In the genomic region with DNA sequence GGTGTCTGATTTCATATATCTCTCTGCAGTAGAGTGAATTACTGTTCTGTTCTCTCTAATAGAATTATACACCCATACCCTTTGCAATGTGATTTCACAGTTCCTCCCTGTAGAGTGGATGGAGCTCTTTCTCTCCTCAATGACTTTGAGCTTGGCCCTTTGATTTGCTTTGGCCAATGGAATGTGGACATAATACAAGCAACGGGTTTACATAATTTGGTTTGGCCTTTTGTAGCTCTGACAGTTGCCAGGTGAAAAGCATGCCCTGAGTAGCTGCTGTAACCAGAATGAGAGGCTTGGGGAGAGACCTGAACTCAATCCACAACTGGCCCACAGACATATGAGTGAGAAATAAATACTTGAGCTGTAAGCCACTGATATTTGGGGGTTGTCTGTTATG, we compare ENCODE assay signal across 36 cellular contexts.
"Had no signal": no experiment of that assay in that cellular context is flagged by ENCODE, and none has a peak within 500 bp of the region (broad histone marks: within the 10 kb centered on the region; RNA-seq: fewer than 3 reads in every experiment).

No MANE protein-coding gene starts in this region.

- H3K27me3 Mint-ChIP-seq: activated CD4-positive, alpha-beta memory T cell treated with anti-CD3 and anti-CD28 coated beads for 36 hours; activated CD4-positive, alpha-beta T cell treated with anti-CD3 and anti-CD28 coated beads for 36 hours; activated CD4-positive, alpha-beta T cell treated with anti-CD3 and anti-CD28 coated beads, Interleukin-2, amount 10 ng/mL, durations not matched to agents 24 days and 14 days; activated CD8-positive, alpha-beta memory T cell treated with anti-CD3 and anti-CD28 coated beads, Interleukin-2, amount 10 ng/mL, durations not matched to agents 7 days and 5 days; activated naive CD4-positive, alpha-beta T cell treated with anti-CD3 and anti-CD28 coated beads, Interleukin-2, amount 50 U/mL, for 24 hours; activated naive CD8-positive, alpha-beta T cell treated with anti-CD3 and anti-CD28 coated beads for 36 hours; activated naive CD8-positive, alpha-beta T cell treated with anti-CD3 and anti-CD28 coated beads, Interleukin-2, amount 50 U/mL, for 24 hours; effector memory CD8-positive, alpha-beta T cell; T-cell had no signal

- H3K4me3 Mint-ChIP-seq: activated CD4-positive, alpha-beta memory T cell treated with anti-CD3 and anti-CD28 coated beads for 36 hours; activated CD4-positive, alpha-beta T cell treated with anti-CD3 and anti-CD28 coated beads for 36 hours; activated CD4-positive, alpha-beta T cell treated with anti-CD3 and anti-CD28 coated beads, Interleukin-2, amount 10 ng/mL, durations not matched to agents 24 days and 14 days; activated CD8-positive, alpha-beta memory T cell treated with anti-CD3 and anti-CD28 coated beads, Interleukin-2, amount 10 ng/mL, durations not matched to agents 7 days and 5 days; activated CD8-positive, alpha-beta T cell treated with anti-CD3 and anti-CD28 coated beads, Interleukin-2, amount 10 ng/mL, durations not matched to agents 7 days and 5 days; activated naive CD4-positive, alpha-beta T cell treated with anti-CD3 and anti-CD28 coated beads for 36 hours; activated naive CD4-positive, alpha-beta T cell treated with anti-CD3 and anti-CD28 coated beads, Interleukin-2, amount 50 U/mL, for 24 hours; activated naive CD8-positive, alpha-beta T cell treated with anti-CD3 and anti-CD28 coated beads for 36 hours; activated naive CD8-positive, alpha-beta T cell treated with anti-CD3 and anti-CD28 coated beads, Interleukin-2, amount 50 U/mL, for 24 hours; activated T-helper 1 cell treated with anti-CD3 and anti-CD28 coated beads, Interleukin-12 subunit alpha, Interleukin-12 subunit beta, Interleukin-2, Interleukin-4 antibody, amounts not matched to agents 30 ng/mL and 10 ng/mL and 1 ng/mL, durations not matched to agents 14 hours and 24 hours and 36 hours; effector memory CD8-positive, alpha-beta T cell; T-cell; T-helper 1 cell treated with Interleukin-12 subunit alpha and Interleukin-12 subunit beta and Interleukin-4 antibody, amounts not matched to agents 30 μg/mL and 1 μg/mL, for 36 hours; T-helper 2 cell treated with Interferon-gamma antibody and Interleukin-4, amounts not matched to agents 5 μg/mL and 100 μg/mL, for 36 hours had no signal

- H3K27ac Mint-ChIP-seq: activated CD4-positive, alpha-beta memory T cell treated with anti-CD3 and anti-CD28 coated beads for 36 hours; activated CD4-positive, alpha-beta T cell treated with anti-CD3 and anti-CD28 coated beads for 36 hours; activated CD4-positive, alpha-beta T cell treated with anti-CD3 and anti-CD28 coated beads, Interleukin-2, amount 10 ng/mL, durations not matched to agents 24 days and 14 days; activated CD8-positive, alpha-beta memory T cell treated with anti-CD3 and anti-CD28 coated beads, Interleukin-2, amount 10 ng/mL, durations not matched to agents 7 days and 5 days; activated CD8-positive, alpha-beta T cell treated with anti-CD3 and anti-CD28 coated beads, Interleukin-2, amount 10 ng/mL, durations not matched to agents 7 days and 5 days; activated naive CD4-positive, alpha-beta T cell treated with anti-CD3 and anti-CD28 coated beads for 36 hours; activated naive CD4-positive, alpha-beta T cell treated with anti-CD3 and anti-CD28 coated beads, Interleukin-2, amount 50 U/mL, for 24 hours; activated naive CD8-positive, alpha-beta T cell treated with anti-CD3 and anti-CD28 coated beads for 36 hours; activated naive CD8-positive, alpha-beta T cell treated with anti-CD3 and anti-CD28 coated beads, Interleukin-2, amount 50 U/mL, for 24 hours; activated T-helper 1 cell treated with anti-CD3 and anti-CD28 coated beads, Interleukin-12 subunit alpha, Interleukin-12 subunit beta, Interleukin-2, Interleukin-4 antibody, amounts not matched to agents 30 ng/mL and 10 ng/mL and 1 ng/mL, durations not matched to agents 14 hours and 24 hours and 36 hours; activated T-helper 2 cell treated with anti-CD3 and anti-CD28 coated beads, Interferon-gamma antibody, Interleukin-2, Interleukin-4, amounts not matched to agents 10 μg/mL and 5 μg/mL and 100 μg/mL, durations not matched to agents 14 hours and 24 hours and 36 hours; effector memory CD8-positive, alpha-beta T cell; T-cell; T-helper 1 cell treated with Interleukin-12 subunit alpha and Interleukin-12 subunit beta and Interleukin-4 antibody, amounts not matched to agents 30 μg/mL and 1 μg/mL, for 36 hours; T-helper 2 cell treated with Interferon-gamma antibody and Interleukin-4, amounts not matched to agents 5 μg/mL and 100 μg/mL, for 36 hours had no signal

- DNase-seq: activated CD4-positive, alpha-beta memory T cell treated with anti-CD3 and anti-CD28 coated beads for 36 hours; activated CD4-positive, alpha-beta T cell treated with anti-CD3 and anti-CD28 coated beads for 36 hours; activated CD4-positive, alpha-beta T cell treated with anti-CD3 and anti-CD28 coated beads, Interleukin-2, amount 10 ng/mL, durations not matched to agents 24 days and 14 days; activated CD4-positive, CD25-positive, alpha-beta regulatory T cell; activated CD4-positive, CD25-positive, alpha-beta regulatory T cell treated with anti-CD3 and anti-CD28 coated beads, Interleukin-2, amount 50 U/mL, for 72 hours; activated CD8-positive, alpha-beta memory T cell treated with anti-CD3 and anti-CD28 coated beads, Interleukin-2, amount 10 ng/mL, durations not matched to agents 7 days and 5 days; activated CD8-positive, alpha-beta memory T cell treated with anti-CD3 and anti-CD28 coated beads, Interleukin-2, amount 50 U/mL, for 4 hours; activated CD8-positive, alpha-beta T cell treated with anti-CD3 and anti-CD28 coated beads, Interleukin-2, amount 10 ng/mL, durations not matched to agents 7 days and 5 days; activated effector memory CD4-positive, alpha-beta T cell treated with anti-CD3 and anti-CD28 coated beads, Interleukin-2, amount 50 U/mL, for 16 hours; activated naive CD4-positive, alpha-beta T cell treated with anti-CD3 and anti-CD28 coated beads for 36 hours; activated naive CD8-positive, alpha-beta T cell treated with anti-CD3 and anti-CD28 coated beads for 36 hours; activated naive CD8-positive, alpha-beta T cell treated with anti-CD3 and anti-CD28 coated beads, Interleukin-2, amount 50 U/mL, for 24 hours; activated T-cell treated with anti-CD3 and anti-CD28 coated beads, Interleukin-2, amount 50 U/mL, for 1 hour; activated T-cell treated with anti-CD3 and anti-CD28 coated beads, Interleukin-2, amount 50 U/mL, for 48 hours; adrenal gland; amygdala; aorta; body of pancreas; caudate nucleus; cortex of kidney; dermis blood vessel endothelial cell; effector CD4-positive, alpha-beta T cell; effector memory CD8-positive, alpha-beta T cell; erythroblast; foreskin keratinocyte; gastrocnemius medialis; glutamatergic neuron; T-cell; T1000; WERI-Rb-1 had no signal

- H3K9me3 Mint-ChIP-seq: activated naive CD4-positive, alpha-beta T cell treated with anti-CD3 and anti-CD28 coated beads for 36 hours; activated naive CD8-positive, alpha-beta T cell treated with anti-CD3 and anti-CD28 coated beads for 36 hours had no signal

- H3K9me3 ChIP-seq: adrenal gland, body of pancreas, esophagus muscularis mucosa, gastrocnemius medialis had no signal

- H3K4me1 Mint-ChIP-seq: activated CD4-positive, alpha-beta T cell treated with anti-CD3 and anti-CD28 coated beads for 36 hours; activated CD4-positive, alpha-beta T cell treated with anti-CD3 and anti-CD28 coated beads, Interleukin-2, amount 10 ng/mL, durations not matched to agents 24 days and 14 days; activated CD8-positive, alpha-beta memory T cell treated with anti-CD3 and anti-CD28 coated beads, Interleukin-2, amount 10 ng/mL, durations not matched to agents 7 days and 5 days; activated naive CD4-positive, alpha-beta T cell treated with anti-CD3 and anti-CD28 coated beads, Interleukin-2, amount 50 U/mL, for 24 hours; activated naive CD8-positive, alpha-beta T cell treated with anti-CD3 and anti-CD28 coated beads, Interleukin-2, amount 50 U/mL, for 24 hours had no signal

- ATAC-seq: activated CD4-positive, alpha-beta T cell treated with anti-CD3 and anti-CD28 coated beads for 36 hours; activated CD8-positive, alpha-beta memory T cell treated with anti-CD3 and anti-CD28 coated beads, Interleukin-2, amount 10 ng/mL, durations not matched to agents 7 days and 5 days; activated CD8-positive, alpha-beta T cell treated with anti-CD3 and anti-CD28 coated beads, Interleukin-2, amount 10 ng/mL, durations not matched to agents 7 days and 5 days; activated naive CD8-positive, alpha-beta T cell treated with anti-CD3 and anti-CD28 coated beads, Interleukin-2, amount 50 U/mL, for 24 hours; body of pancreas; effector memory CD8-positive, alpha-beta T cell; foreskin keratinocyte; gastrocnemius medialis; T-cell had no signal
